ENCODE assay signal across 11 cellular contexts in the genomic region with DNA sequence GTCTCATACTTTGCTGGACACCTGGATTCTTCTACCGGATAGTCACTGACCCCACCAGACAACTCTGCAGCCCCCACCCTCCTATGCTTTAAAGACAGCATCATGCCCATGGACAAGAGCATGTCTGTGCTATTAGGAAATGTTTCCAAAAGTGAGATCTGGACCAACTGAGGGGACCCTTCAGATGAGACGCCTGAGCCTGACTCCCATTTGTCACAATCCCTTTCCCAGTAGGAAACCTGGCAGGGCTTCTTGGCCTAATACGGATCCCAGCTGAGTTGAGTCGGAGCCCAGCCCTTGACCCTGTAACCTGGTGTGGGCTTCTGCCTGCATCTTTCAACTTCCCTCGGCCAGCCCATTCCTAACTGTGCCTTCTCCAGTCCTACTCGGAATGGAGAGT.
"Had no signal": no experiment of that assay in that cellular context is flagged by ENCODE, and none has a peak within 500 bp of the region (broad histone marks: within the 10 kb centered on the region; RNA-seq: fewer than 3 reads in every experiment).

No MANE protein-coding gene starts in this region.

- H3K9ac ChIP-seq: GM23248 had no signal

- H3K27ac ChIP-seq: GM23248, HL-60 had no signal

- DNase-seq: GM23248, GOT3, H7, HFFc6, IMR-90, KG1 had no signal

- H3K4me1 ChIP-seq: HAP-1 had no signal

- H3K9me3 ChIP-seq: HAP-1 had no signal

- H3K4me3 ChIP-seq: GM23248, HAP-1, K562 had no signal

- H2AFZ ChIP-seq: GM23248 had no signal

- H3K36me3 ChIP-seq: HAP-1 had no signal

- ATAC-seq: HCT116, K562 had no signal

- FAIRE-seq: HTR-8/SVneo, K562 had no signal
